ENCODE assay signal across 1 cellular context in the genomic region with DNA sequence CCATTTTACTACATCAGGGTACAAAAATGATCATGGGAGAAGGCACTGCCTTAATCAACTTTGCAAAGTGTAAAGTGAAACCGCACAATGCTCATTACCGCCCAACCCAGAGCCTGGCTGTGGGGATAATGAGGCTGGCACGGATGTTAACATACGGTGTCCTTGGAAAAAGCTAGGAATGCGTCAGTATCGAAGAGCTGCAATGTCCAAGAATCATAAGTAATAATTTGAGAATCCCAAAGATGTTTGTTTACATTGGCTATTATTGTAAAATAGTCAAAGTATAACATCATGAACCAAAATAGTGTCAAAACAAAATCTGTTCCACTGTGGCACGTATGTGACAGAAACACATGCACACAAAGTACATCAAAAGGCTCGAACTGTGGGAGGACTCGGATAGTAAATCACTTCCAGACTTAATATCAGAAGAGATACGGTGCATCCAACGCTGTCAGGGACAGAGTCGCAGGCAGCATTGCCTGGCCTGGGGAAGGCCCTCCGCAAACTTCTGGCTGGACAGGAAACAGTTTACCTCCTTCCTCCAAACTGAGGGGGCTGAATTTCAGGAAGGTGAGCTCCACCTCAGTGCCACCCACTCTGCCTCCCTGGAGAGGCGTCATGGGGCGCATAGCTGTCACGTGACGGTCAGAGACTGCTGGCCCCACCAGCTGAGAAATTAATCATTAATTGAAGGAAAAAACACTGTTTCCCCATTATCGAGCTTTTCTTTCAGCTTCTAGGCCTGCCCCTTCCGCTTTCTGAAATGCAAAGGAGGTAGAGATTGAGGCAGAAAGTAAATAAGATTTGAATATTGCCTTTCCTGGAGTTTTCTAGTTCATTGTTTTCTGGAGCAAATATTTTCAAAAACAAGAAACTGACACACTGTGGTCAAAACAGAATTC.
A peak's percentile ranks its signal among the peaks of the same experiment; 100 is the strongest.
TF ChIP-seq lines count a peak whose summit lies in the region.

No MANE protein-coding gene starts in this region.

TF ChIP-seq in HepG2, 621 proteins besides CTCF, POLR2A, EP300 and RAD21 (continued from another document):
- TF ChIP-seq, protein P1, sequence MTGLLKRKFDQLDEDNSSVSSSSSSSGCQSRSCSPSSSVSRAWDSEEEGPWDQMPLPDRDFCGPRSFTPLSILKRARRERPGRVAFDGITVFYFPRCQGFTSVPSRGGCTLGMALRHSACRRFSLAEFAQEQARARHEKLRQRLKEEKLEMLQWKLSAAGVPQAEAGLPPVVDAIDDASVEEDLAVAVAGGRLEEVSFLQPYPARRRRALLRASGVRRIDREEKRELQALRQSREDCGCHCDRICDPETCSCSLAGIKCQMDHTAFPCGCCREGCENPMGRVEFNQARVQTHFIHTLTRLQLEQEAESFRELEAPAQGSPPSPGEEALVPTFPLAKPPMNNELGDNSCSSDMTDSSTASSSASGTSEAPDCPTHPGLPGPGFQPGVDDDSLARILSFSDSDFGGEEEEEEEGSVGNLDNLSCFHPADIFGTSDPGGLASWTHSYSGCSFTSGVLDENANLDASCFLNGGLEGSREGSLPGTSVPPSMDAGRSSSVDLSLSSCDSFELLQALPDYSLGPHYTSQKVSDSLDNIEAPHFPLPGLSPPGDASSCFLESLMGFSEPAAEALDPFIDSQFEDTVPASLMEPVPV (CRISPR knock-in tag; IDR thresholded peaks at IDR 0.05), result 0 out of 2 replicates have a peak, but pooled peaks have one; percentile 20
- TF ChIP-seq ZNF768 (CRISPR knock-in tag; IDR thresholded peaks at IDR 0.05) (peak; percentile 41; the same call in 1 of the 2 replicates), ZNF235 (CRISPR knock-in tag; IDR thresholded peaks at IDR 0.05; ENCODE audit: borderline replicate concordance) (no peak), ZSCAN30 (CRISPR knock-in tag; IDR thresholded peaks at IDR 0.05) (no peak), FOXA1 (IDR thresholded peaks at IDR 0.05) (no peak), FOXA1 (CRISPR knock-in tag; IDR thresholded peaks at IDR 0.05) (peak; percentile 73; the same call in 1 of the 2 replicates), HOXD1 (CRISPR knock-in tag; IDR thresholded peaks at IDR 0.05) (peak; percentile 40; the same call in 1 of the 2 replicates), KLF16 (CRISPR knock-in tag; IDR thresholded peaks at IDR 0.05) (peak in 1 of 2 experiments; percentile 87; a peak in 2 of 4 replicates), ZFY (CRISPR knock-in tag; IDR thresholded peaks at IDR 0.05) (peak; percentile 77), ZNF446 (CRISPR knock-in tag; IDR thresholded peaks at IDR 0.05) (0 out of 2 replicates have a peak, but pooled peaks have one; percentile 16), MXD4 (CRISPR knock-in tag; IDR thresholded peaks at IDR 0.05) (peak; percentile 90; the same call in 1 of the 2 replicates), SMAD9 (CRISPR knock-in tag; IDR thresholded peaks at IDR 0.05) (0 out of 2 replicates have a peak, but pooled peaks have one; percentile 48), CBFB (CRISPR knock-in tag; IDR thresholded peaks at IDR 0.05) (peak; percentile 75), MIXL1 (CRISPR knock-in tag; IDR thresholded peaks at IDR 0.05) (peak; percentile 85; the same call in 1 of the 2 replicates), ZNF451 (CRISPR knock-in tag; IDR thresholded peaks at IDR 0.05) (peak; percentile 60; the same call in 1 of the 2 replicates), SIX4 (CRISPR knock-in tag; IDR thresholded peaks at IDR 0.05) (peak; percentile 73; the same call in 1 of the 2 replicates), REL (CRISPR knock-in tag; conservative IDR thresholded peaks at IDR 0.05) (peak; percentile 24; the same call in 1 of the 2 replicates)
- TF ChIP-seq, protein P2, sequence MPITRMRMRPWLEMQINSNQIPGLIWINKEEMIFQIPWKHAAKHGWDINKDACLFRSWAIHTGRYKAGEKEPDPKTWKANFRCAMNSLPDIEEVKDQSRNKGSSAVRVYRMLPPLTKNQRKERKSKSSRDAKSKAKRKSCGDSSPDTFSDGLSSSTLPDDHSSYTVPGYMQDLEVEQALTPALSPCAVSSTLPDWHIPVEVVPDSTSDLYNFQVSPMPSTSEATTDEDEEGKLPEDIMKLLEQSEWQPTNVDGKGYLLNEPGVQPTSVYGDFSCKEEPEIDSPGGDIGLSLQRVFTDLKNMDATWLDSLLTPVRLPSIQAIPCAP (CRISPR knock-in tag; IDR thresholded peaks at IDR 0.05; ENCODE audit: low read depth), result 0 out of 2 replicates have a peak, but pooled peaks have one; percentile 47
- TF ChIP-seq, protein P3, sequence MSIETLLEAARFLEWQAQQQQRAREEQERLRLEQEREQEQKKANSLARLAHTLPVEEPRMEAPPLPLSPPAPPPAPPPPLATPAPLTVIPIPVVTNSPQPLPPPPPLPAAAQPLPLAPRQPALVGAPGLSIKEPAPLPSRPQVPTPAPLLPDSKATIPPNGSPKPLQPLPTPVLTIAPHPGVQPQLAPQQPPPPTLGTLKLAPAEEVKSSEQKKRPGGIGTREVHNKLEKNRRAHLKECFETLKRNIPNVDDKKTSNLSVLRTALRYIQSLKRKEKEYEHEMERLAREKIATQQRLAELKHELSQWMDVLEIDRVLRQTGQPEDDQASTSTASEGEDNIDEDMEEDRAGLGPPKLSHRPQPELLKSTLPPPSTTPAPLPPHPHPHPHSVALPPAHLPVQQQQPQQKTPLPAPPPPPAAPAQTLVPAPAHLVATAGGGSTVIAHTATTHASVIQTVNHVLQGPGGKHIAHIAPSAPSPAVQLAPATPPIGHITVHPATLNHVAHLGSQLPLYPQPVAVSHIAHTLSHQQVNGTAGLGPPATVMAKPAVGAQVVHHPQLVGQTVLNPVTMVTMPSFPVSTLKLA (IDR thresholded peaks at IDR 0.05), result peak; percentile 53
- TF ChIP-seq, protein P4, sequence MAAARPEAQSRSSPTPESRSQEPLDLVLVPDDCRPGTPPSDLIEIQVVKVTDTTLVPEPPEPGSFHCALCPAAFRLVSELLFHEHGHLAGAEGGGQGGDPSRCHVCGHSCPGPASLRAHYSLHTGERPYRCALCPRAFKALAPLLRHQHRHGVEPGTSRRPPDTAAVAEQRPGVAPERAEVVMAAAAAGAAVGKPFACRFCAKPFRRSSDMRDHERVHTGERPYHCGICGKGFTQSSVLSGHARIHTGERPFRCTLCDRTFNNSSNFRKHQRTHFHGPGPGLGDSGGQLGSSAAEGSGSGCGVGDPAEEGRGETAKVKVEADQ (CRISPR knock-in tag; IDR thresholded peaks at IDR 0.05; ENCODE audit: borderline replicate concordance), result peak; percentile 95
- TF ChIP-seq, protein P5, sequence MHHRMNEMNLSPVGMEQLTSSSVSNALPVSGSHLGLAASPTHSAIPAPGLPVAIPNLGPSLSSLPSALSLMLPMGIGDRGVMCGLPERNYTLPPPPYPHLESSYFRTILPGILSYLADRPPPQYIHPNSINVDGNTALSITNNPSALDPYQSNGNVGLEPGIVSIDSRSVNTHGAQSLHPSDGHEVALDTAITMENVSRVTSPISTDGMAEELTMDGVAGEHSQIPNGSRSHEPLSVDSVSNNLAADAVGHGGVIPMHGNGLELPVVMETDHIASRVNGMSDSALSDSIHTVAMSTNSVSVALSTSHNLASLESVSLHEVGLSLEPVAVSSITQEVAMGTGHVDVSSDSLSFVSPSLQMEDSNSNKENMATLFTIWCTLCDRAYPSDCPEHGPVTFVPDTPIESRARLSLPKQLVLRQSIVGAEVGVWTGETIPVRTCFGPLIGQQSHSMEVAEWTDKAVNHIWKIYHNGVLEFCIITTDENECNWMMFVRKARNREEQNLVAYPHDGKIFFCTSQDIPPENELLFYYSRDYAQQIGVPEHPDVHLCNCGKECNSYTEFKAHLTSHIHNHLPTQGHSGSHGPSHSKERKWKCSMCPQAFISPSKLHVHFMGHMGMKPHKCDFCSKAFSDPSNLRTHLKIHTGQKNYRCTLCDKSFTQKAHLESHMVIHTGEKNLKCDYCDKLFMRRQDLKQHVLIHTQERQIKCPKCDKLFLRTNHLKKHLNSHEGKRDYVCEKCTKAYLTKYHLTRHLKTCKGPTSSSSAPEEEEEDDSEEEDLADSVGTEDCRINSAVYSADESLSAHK (CRISPR knock-in tag; IDR thresholded peaks at IDR 0.05; ENCODE audit: borderline replicate concordance), result 0 out of 2 replicates have a peak, but pooled peaks have one; percentile 31
TF ChIP-seq in HepG2: peak in this region for 316.
